10 cellular contexts compared by ENCODE assay signal in the genomic region with DNA sequence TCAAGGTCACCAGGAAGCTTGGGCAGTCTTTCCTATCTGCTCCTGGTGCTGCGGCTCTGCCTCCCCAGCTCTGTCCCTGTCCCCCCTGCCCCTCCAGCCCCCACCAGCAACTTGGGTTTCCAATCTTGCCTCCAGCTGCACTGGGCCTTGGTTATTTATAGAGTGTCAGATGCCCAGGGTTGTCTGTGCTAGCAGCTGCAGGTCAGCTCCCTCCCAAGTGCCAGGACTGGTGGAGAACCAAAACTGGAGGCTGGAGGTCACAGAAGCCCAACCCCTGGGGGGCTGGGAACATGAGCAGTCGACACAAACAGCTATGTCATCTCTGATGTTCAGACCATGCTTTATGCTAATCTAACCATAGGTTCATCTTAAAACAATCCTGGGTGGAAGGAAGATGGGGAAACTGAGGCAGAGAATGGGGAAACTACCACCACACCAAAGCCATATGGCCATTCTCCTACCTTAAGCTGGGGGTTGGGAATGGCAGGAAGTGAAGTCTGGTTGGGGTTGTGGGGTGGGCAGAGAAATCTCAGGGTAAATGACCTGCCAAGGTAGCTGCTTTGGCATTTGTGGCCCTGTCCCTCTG. TPM values are rescaled to one million over a fixed set of nuclear protein-coding genes. Genes with fewer than 3 reads are reported as not detected.
DNase-seq lines count a peak whose midpoint lies in the region; ATAC-seq and TF ChIP-seq lines count a peak whose summit lies in the region.
"Had no signal": no experiment of that assay in that cellular context is flagged by ENCODE, and none has a peak within 500 bp of the region (broad histone marks: within the 10 kb centered on the region; RNA-seq: fewer than 3 reads in every experiment).

No MANE protein-coding gene starts in this region.

- DNase-seq in T-cell (no peak), foreskin fibroblast (no peak), posterior vena cava (ENCODE audit: low spot score) (peak; percentile 57), RKO (ENCODE audit: low spot score) (no peak), DMS53 (lab: John Stamatoyannopoulos, UW) (no peak)
- no peak for DNase-seq in activated naive CD4-positive, alpha-beta T cell treated with Interleukin-2 at 50 U/mL for 16 hours
- DNase-seq in stimulated activated CD8-positive, alpha-beta memory T cell treated with anti-CD3 and anti-CD28 coated beads, Interleukin-4, amount 100 ng/mL, for 48 hours = no peak
- DNase-seq: COR-L47; naive thymus-derived CD8-positive, alpha-beta T cell had no signal

- H3K4me2 ChIP-seq in BLaER1 treated with 17β-estradiol and CSF1 and Interleukin-3, amounts not matched to agents 10 nM and 100 nM = peak overlapping the region; percentile 78 to 99 (median 96)

- peak overlapping the region; percentile 39 to 85 for H3K27ac Mint-ChIP-seq in T-cell

- H3K9me3 ChIP-seq in BLaER1 treated with 17β-estradiol and CSF1 and Interleukin-3, amounts not matched to agents 10 nM and 100 nM (replicated peaks in 1 of 11) = no peaks in the 10 kb centered on the region

- H3K27ac ChIP-seq in BLaER1 treated with 17β-estradiol and CSF1 and Interleukin-3, amounts not matched to agents 10 nM and 100 nM = peak overlapping the region in 5 of 11 experiments; percentile 13 to 84 (median 29); a peak in 7 of 22 replicates

- CTCF ChIA-PET in T-cell (lab: Charles Lee) = interaction anchor here (0.6 to 1.4 kb wide), 2 partner anchors 9 to 40 kb away, joined by 3 to 4 read pairs; no protein-coding TSS in a partner anchor

- TF ChIP-seq CTCF in foreskin fibroblast (IDR thresholded peaks at IDR 0.05; ENCODE audit: low read depth, low read length) = no peak

- H3K36me3 ChIP-seq in BLaER1 treated with 17β-estradiol and CSF1 and Interleukin-3, amounts not matched to agents 10 nM and 100 nM = peaks cover 16 to 33% (median 26%) of the 10 kb centered on the region in 11 experiments; a peak in 19 of 22 replicates

- intact Hi-C loops in posterior vena cava (cut with DNase I) = no loop called here

- H3K27me3 Mint-ChIP-seq in T-cell = no peaks in the 10 kb centered on the region
- H3K27me3 Mint-ChIP-seq: naive thymus-derived CD8-positive, alpha-beta T cell had no signal

- POLR2A ChIA-PET in T-cell (lab: Charles Lee) = no interaction called here

- no peaks in the 10 kb centered on the region for H3K9me3 Mint-ChIP-seq in T-cell
- H3K9me3 Mint-ChIP-seq: naive thymus-derived CD8-positive, alpha-beta T cell had no signal

- no peak overlapping the region for H3K4me3 Mint-ChIP-seq in T-cell

- peaks cover 23 to 28% (median 27%) of the 10 kb centered on the region in 3 donors for H3K4me1 Mint-ChIP-seq in T-cell

- peaks cover 39 to 57% (median 48%) of the 10 kb centered on the region in 10 experiments for H3K4me1 ChIP-seq in BLaER1 treated with 17β-estradiol and CSF1 and Interleukin-3, amounts not matched to agents 10 nM and 100 nM

- no peak for ATAC-seq in T-cell (replicated peaks in 1 of 4)

- no peaks in the 10 kb centered on the region for H3K36me3 Mint-ChIP-seq in T-cell
- H3K36me3 Mint-ChIP-seq: naive thymus-derived CD8-positive, alpha-beta T cell had no signal

- no peaks in the 10 kb centered on the region for H3K27me3 ChIP-seq in BLaER1 treated with 17β-estradiol and CSF1 and Interleukin-3, amounts not matched to agents 10 nM and 100 nM

- peak overlapping the region in 2 of 11 experiments; percentile 79 to 83; a peak in 2 of 22 replicates for H3K9ac ChIP-seq in BLaER1 treated with 17β-estradiol and CSF1 and Interleukin-3, amounts not matched to agents 10 nM and 100 nM

- H4K20me1 ChIP-seq in BLaER1 treated with 17β-estradiol and CSF1 and Interleukin-3, amounts not matched to agents 10 nM and 100 nM = no peaks in the 10 kb centered on the region

- peak overlapping the region in 1 of 10 experiments; percentile 61; a peak in 1 of 20 replicates for H3K4me3 ChIP-seq in BLaER1 treated with 17β-estradiol and CSF1 and Interleukin-3, amounts not matched to agents 10 nM and 100 nM
- peak overlapping the region; percentile 81 to 99 for H3K4me3 ChIP-seq in foreskin fibroblast (ENCODE audit: low read depth in 1 of 2, low read length in 2 of 2)

RNA-seq across cellular contexts. Expression of gene TPM2, which starts 1.7 kb away (rescaled TPM):
- 10 to 100 TPM; 21.4 to 66.0 (median 57.5) TPM for total RNA-seq in T-cell
- 1,000 to 10,000 TPM; 2,096 to 3,529 TPM for total RNA-seq in posterior vena cava

RNA-seq across cellular contexts. Expression of gene CA9, which starts 14.3 kb away (rescaled TPM):
- total RNA-seq in T-cell (under 1 TPM in 2 of 5 donors, not detected in 3; 0.19 to 0.46 TPM), posterior vena cava (1 to 10 TPM in 1 of 2 donors, not detected in 1; 1.2 TPM)
- total RNA-seq: naive thymus-derived CD8-positive, alpha-beta T cell had no signal

RNA-seq across cellular contexts. Expression of gene ARHGEF39, which starts 23.1 kb away (rescaled TPM):
- 1 to 10 TPM in 2 of 5 donors, under 1 TPM in 3; 0.12 to 1.3 (median 0.57) TPM for total RNA-seq in T-cell
- under 1 TPM; 0.29 to 0.46 TPM for total RNA-seq in posterior vena cava

RNA-seq across cellular contexts. Expression of gene CCDC107, which starts 30.0 kb away (rescaled TPM):
- total RNA-seq in T-cell (10 to 100 TPM; 17.7 to 29.8 (median 27.5) TPM), posterior vena cava (10 to 100 TPM; 54.6 to 60.3 TPM)

RNA-seq across cellular contexts. Expression of gene RMRP, which starts 30.2 kb away (rescaled TPM):
- total RNA-seq in T-cell (over 10,000 TPM; 10,537 to 37,987 (median 30,491) TPM), posterior vena cava (over 10,000 TPM; 18,238 to 21,166 TPM)

Comparison
In these comparisons a context has a peak if more than half of its experiments do, and no peak if none do; other contexts are left out.
1. RNA of gene TPM2, which starts 1.7 kb away (total RNA-seq): 2,096 to 3,529 TPM in posterior vena cava; 21.4 to 66.0 TPM in T-cell; every median in the first group is over 10 times any median in the second.